ENCODE assay signal across 37 cellular contexts in genomic region chr11:95606824-95607223, GRCh38.
"Had no signal": no experiment of that assay in that cellular context is flagged by ENCODE, and none has a peak within 500 bp of the region (broad histone marks: within the 10 kb centered on the region; RNA-seq: fewer than 3 reads in every experiment).

No MANE protein-coding gene starts in this region.

- H3K36me3 Mint-ChIP-seq: activated CD4-positive, alpha-beta memory T cell treated with anti-CD3 and anti-CD28 coated beads for 36 hours; activated naive CD4-positive, alpha-beta T cell treated with anti-CD3 and anti-CD28 coated beads, Interleukin-2, amount 10 ng/mL, durations not matched to agents 7 days and 5 days; activated naive CD8-positive, alpha-beta T cell; brain had no signal

- H3K4me3 Mint-ChIP-seq: activated B cell treated with CpG ODN at 0.5 μM for 24 hours; activated CD4-positive, alpha-beta memory T cell treated with anti-CD3 and anti-CD28 coated beads for 36 hours; activated CD4-positive, alpha-beta T cell treated with anti-CD3 and anti-CD28 coated beads, Interleukin-2, amount 10 ng/mL, durations not matched to agents 24 days and 14 days; activated CD8-positive, alpha-beta T cell treated with anti-CD3 and anti-CD28 coated beads for 36 hours; activated naive CD4-positive, alpha-beta T cell treated with anti-CD3 and anti-CD28 coated beads, Interleukin-2, amount 10 ng/mL, durations not matched to agents 7 days and 5 days; activated naive CD4-positive, alpha-beta T cell treated with anti-CD3 and anti-CD28 coated beads, Interleukin-2, amount 50 U/mL, for 24 hours; activated naive CD8-positive, alpha-beta T cell; activated naive CD8-positive, alpha-beta T cell treated with anti-CD3 and anti-CD28 coated beads, Interleukin-2, amount 10 ng/mL, durations not matched to agents 7 days and 5 days; activated naive CD8-positive, alpha-beta T cell treated with anti-CD3 and anti-CD28 coated beads, Interleukin-2, amount 50 U/mL, for 24 hours; brain; central memory CD8-positive, alpha-beta T cell; T-helper 1 cell treated with Interleukin-12 subunit alpha and Interleukin-12 subunit beta and Interleukin-4 antibody, amounts not matched to agents 30 μg/mL and 1 μg/mL, for 36 hours; T-helper 2 cell treated with Interferon-gamma antibody and Interleukin-4, amounts not matched to agents 5 μg/mL and 100 μg/mL, for 36 hours had no signal

- FAIRE-seq: bronchial epithelial cell, TTC549 had no signal

- DNase-seq: activated B cell treated with CpG ODN at 0.5 μM for 24 hours; activated CD4-positive, alpha-beta memory T cell treated with anti-CD3 and anti-CD28 coated beads for 36 hours; activated CD4-positive, alpha-beta T cell treated with anti-CD3 and anti-CD28 coated beads for 4 hours; activated CD4-positive, alpha-beta T cell treated with anti-CD3 and anti-CD28 coated beads, Interleukin-2, amount 10 ng/mL, durations not matched to agents 24 days and 14 days; activated CD4-positive, alpha-beta T cell treated with anti-CD3 and anti-CD28 coated beads, Interleukin-2, amount 50 U/mL, for 1 hour; activated CD4-positive, alpha-beta T cell treated with anti-CD3 and anti-CD28 coated beads, Interleukin-2, amount 50 U/mL, for 4 hours; activated CD4-positive, CD25-positive, alpha-beta regulatory T cell treated with anti-CD3 and anti-CD28 coated beads, Interleukin-2, amount 50 U/mL, for 72 hours; activated CD8-positive, alpha-beta memory T cell treated with anti-CD3 and anti-CD28 coated beads, Interleukin-2, amount 50 U/mL, for 4 hours; activated CD8-positive, alpha-beta T cell treated with anti-CD3 and anti-CD28 coated beads for 36 hours; activated effector memory CD4-positive, alpha-beta T cell treated with Interleukin-2 at 50 U/mL for 16 hours; activated gamma-delta T cell; activated naive CD4-positive, alpha-beta T cell treated with anti-CD3 and anti-CD28 coated beads, Interleukin-2, amount 10 ng/mL, durations not matched to agents 7 days and 5 days; activated naive CD4-positive, alpha-beta T cell treated with Interleukin-2 at 50 U/mL for 16 hours; activated naive CD8-positive, alpha-beta T cell treated with anti-CD3 and anti-CD28 coated beads, Interleukin-2, amount 10 ng/mL, durations not matched to agents 7 days and 5 days; activated naive CD8-positive, alpha-beta T cell treated with anti-CD3 and anti-CD28 coated beads, Interleukin-2, amount 50 U/mL, for 24 hours; activated T-cell treated with anti-CD3 and anti-CD28 coated beads for 4 hours; activated T-cell treated with anti-CD3 and anti-CD28 coated beads, Interleukin-2, amount 50 U/mL, for 1 hour; activated T-cell treated with anti-CD3 and anti-CD28 coated beads, Interleukin-2, amount 50 U/mL, for 48 hours; amygdala; anterior cingulate cortex; caudate nucleus; cerebellar nuclear complex; T-helper 1 cell; T-helper 2 cell; T-helper 9 cell had no signal

- H3K9me3 Mint-ChIP-seq: activated B cell treated with CpG ODN at 0.5 μM for 24 hours; activated CD4-positive, alpha-beta memory T cell treated with anti-CD3 and anti-CD28 coated beads for 36 hours; activated naive CD4-positive, alpha-beta T cell treated with anti-CD3 and anti-CD28 coated beads, Interleukin-2, amount 50 U/mL, for 24 hours; activated naive CD8-positive, alpha-beta T cell treated with anti-CD3 and anti-CD28 coated beads, Interleukin-2, amount 50 U/mL, for 24 hours; activated T-helper 2 cell treated with anti-CD3 and anti-CD28 coated beads, Interferon-gamma antibody, Interleukin-2, Interleukin-4, amounts not matched to agents 10 μg/mL and 5 μg/mL and 100 μg/mL, durations not matched to agents 14 hours and 24 hours and 36 hours; central memory CD8-positive, alpha-beta T cell; T-helper 2 cell treated with Interferon-gamma antibody and Interleukin-4, amounts not matched to agents 5 μg/mL and 100 μg/mL, for 36 hours had no signal

- H3K27ac ChIP-seq: ascending aorta, cardiac muscle cell, VCaP had no signal

- H3K27ac Mint-ChIP-seq: activated B cell treated with CpG ODN at 0.5 μM for 24 hours; activated CD4-positive, alpha-beta memory T cell treated with anti-CD3 and anti-CD28 coated beads for 36 hours; activated CD4-positive, alpha-beta T cell treated with anti-CD3 and anti-CD28 coated beads, Interleukin-2, amount 10 ng/mL, durations not matched to agents 24 days and 14 days; activated CD8-positive, alpha-beta T cell treated with anti-CD3 and anti-CD28 coated beads for 36 hours; activated naive CD4-positive, alpha-beta T cell treated with anti-CD3 and anti-CD28 coated beads, Interleukin-2, amount 10 ng/mL, durations not matched to agents 7 days and 5 days; activated naive CD4-positive, alpha-beta T cell treated with anti-CD3 and anti-CD28 coated beads, Interleukin-2, amount 50 U/mL, for 24 hours; activated naive CD8-positive, alpha-beta T cell; activated naive CD8-positive, alpha-beta T cell treated with anti-CD3 and anti-CD28 coated beads, Interleukin-2, amount 10 ng/mL, durations not matched to agents 7 days and 5 days; activated naive CD8-positive, alpha-beta T cell treated with anti-CD3 and anti-CD28 coated beads, Interleukin-2, amount 50 U/mL, for 24 hours; activated T-helper 2 cell treated with anti-CD3 and anti-CD28 coated beads, Interferon-gamma antibody, Interleukin-2, Interleukin-4, amounts not matched to agents 10 μg/mL and 5 μg/mL and 100 μg/mL, durations not matched to agents 14 hours and 24 hours and 36 hours; T-helper 1 cell treated with Interleukin-12 subunit alpha and Interleukin-12 subunit beta and Interleukin-4 antibody, amounts not matched to agents 30 μg/mL and 1 μg/mL, for 36 hours; T-helper 2 cell treated with Interferon-gamma antibody and Interleukin-4, amounts not matched to agents 5 μg/mL and 100 μg/mL, for 36 hours had no signal

- H3K4me1 Mint-ChIP-seq: activated naive CD8-positive, alpha-beta T cell treated with anti-CD3 and anti-CD28 coated beads, Interleukin-2, amount 10 ng/mL, durations not matched to agents 7 days and 5 days; central memory CD8-positive, alpha-beta T cell had no signal

- H3K9me3 ChIP-seq: ascending aorta had no signal

- H3K27me3 ChIP-seq: ascending aorta, cardiac muscle cell had no signal

- H3K4me3 ChIP-seq: ascending aorta, cardiac muscle cell had no signal

- H3K27me3 Mint-ChIP-seq: activated B cell treated with CpG ODN at 0.5 μM for 24 hours; activated CD4-positive, alpha-beta memory T cell treated with anti-CD3 and anti-CD28 coated beads for 36 hours; activated CD4-positive, alpha-beta T cell treated with anti-CD3 and anti-CD28 coated beads, Interleukin-2, amount 10 ng/mL, durations not matched to agents 24 days and 14 days; activated naive CD4-positive, alpha-beta T cell treated with anti-CD3 and anti-CD28 coated beads, Interleukin-2, amount 50 U/mL, for 24 hours; activated naive CD8-positive, alpha-beta T cell had no signal

- H3K4me1 ChIP-seq: ascending aorta had no signal

- ATAC-seq: activated CD8-positive, alpha-beta T cell treated with anti-CD3 and anti-CD28 coated beads for 36 hours; activated naive CD8-positive, alpha-beta T cell treated with anti-CD3 and anti-CD28 coated beads, Interleukin-2, amount 50 U/mL, for 24 hours had no signal

- H3K36me3 ChIP-seq: ascending aorta, cardiac muscle cell had no signal
